Comparison of ENCODE assay signal across 1 cellular context in the genomic region with DNA sequence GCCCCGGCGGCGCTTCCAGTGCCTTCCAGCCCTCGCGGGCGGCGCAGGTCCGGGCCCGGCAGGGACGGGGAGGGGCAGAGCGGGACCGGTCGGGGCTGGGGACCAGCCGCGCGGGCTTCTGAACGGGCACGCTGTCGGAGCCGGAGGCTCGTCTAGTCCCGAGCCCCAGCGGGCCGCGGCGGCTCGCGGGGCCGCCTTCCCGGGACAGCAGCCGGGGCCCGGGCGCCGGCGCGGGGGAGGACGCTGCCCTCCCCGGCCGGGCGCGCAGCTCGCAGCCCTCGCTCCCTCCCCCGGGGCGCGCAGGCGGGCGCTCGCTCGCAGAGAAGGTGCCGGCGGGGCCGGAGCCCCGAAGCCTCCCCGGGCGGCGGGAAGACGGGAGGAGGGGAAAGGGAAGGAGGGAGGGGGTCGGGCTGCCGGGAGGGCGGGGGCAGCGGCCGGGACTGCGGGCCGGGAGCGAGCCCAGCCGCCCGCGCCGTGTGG.
TF ChIP-seq lines count a peak whose summit lies in the region.

No MANE protein-coding gene starts in this region.

TF ChIP-seq in K562, 482 proteins besides CTCF, POLR2A, EP300 and RAD21 (continued from another document):
- TF ChIP-seq, protein P1, sequence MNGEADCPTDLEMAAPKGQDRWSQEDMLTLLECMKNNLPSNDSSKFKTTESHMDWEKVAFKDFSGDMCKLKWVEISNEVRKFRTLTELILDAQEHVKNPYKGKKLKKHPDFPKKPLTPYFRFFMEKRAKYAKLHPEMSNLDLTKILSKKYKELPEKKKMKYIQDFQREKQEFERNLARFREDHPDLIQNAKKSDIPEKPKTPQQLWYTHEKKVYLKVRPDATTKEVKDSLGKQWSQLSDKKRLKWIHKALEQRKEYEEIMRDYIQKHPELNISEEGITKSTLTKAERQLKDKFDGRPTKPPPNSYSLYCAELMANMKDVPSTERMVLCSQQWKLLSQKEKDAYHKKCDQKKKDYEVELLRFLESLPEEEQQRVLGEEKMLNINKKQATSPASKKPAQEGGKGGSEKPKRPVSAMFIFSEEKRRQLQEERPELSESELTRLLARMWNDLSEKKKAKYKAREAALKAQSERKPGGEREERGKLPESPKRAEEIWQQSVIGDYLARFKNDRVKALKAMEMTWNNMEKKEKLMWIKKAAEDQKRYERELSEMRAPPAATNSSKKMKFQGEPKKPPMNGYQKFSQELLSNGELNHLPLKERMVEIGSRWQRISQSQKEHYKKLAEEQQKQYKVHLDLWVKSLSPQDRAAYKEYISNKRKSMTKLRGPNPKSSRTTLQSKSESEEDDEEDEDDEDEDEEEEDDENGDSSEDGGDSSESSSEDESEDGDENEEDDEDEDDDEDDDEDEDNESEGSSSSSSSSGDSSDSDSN (IDR thresholded peaks at IDR 0.05; ENCODE audit: borderline replicate concordance in 1 of 2, low read depth in 2 of 2, low read length in 2 of 2): peak in 1 of 2 experiments; percentile 54; a peak in 1 of 4 replicates
- TF ChIP-seq ZFX (CRISPR knock-in tag; IDR thresholded peaks at IDR 0.05): peak; percentile 47
TF ChIP-seq in K562: peak in this region for 3.
